In the genomic region with DNA sequence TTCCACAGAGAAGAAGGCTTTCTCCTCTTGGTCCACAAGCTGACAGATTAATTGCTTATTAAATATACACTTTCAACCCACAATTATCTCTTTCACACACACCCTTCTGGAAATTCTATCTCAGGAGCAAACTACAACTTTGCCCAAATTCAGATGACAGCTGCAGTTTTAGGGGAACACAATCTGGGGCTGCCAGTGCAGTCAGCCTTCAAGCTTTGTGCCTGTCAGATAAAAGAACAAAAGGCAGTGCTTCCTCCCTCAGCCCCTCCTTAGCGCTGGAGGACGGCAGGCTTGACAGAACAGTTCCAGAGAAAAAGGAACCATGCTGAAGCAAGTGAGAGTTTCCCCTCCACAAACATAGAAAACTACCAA, we compare ENCODE assay signal across 8 cellular contexts.
DNase-seq lines count a peak whose midpoint lies in the region; ATAC-seq and TF ChIP-seq lines count a peak whose summit lies in the region.

No MANE protein-coding gene starts in this region.

- no peaks in the 10 kb centered on the region for H3K27me3 Mint-ChIP-seq in mesothelial cell of epicardium (ENCODE audit: low read depth)
- no peaks in the 10 kb centered on the region for H3K27me3 Mint-ChIP-seq in natural killer cell treated with Interleukin-12 subunit alpha and Interleukin-12 subunit beta and Interleukin-15 and Interleukin-18, amount 100 ng/mL, for 72 hours

- H3K9me3 ChIP-seq in BLaER1 = no peaks in the 10 kb centered on the region

- H3K4me2 ChIP-seq in BLaER1 = peak overlapping the region; percentile 74

- no peak for TF ChIP-seq CTCF in mesothelial cell of epicardium (IDR thresholded peaks at IDR 0.05; ENCODE audit: unreplicated experiment)

- in situ Hi-C loops in G401 (cut with HindIII; ENCODE audit: low sequenced_read_pairs) = no loop called here

- H3K4me1 ChIP-seq in BLaER1 = peaks cover 23% of the 10 kb centered on the region

- no peaks in the 10 kb centered on the region for H3K36me3 ChIP-seq in BLaER1

- no peaks in the 10 kb centered on the region for H3K9me3 Mint-ChIP-seq in mesothelial cell of epicardium
- no peaks in the 10 kb centered on the region for H3K9me3 Mint-ChIP-seq in natural killer cell treated with Interleukin-12 subunit alpha and Interleukin-12 subunit beta and Interleukin-15 and Interleukin-18, amount 100 ng/mL, for 72 hours

- peak overlapping the region; percentile 66 for H3K4me3 Mint-ChIP-seq in mesothelial cell of epicardium
- no peak overlapping the region for H3K4me3 Mint-ChIP-seq in natural killer cell treated with Interleukin-12 subunit alpha and Interleukin-12 subunit beta and Interleukin-15 and Interleukin-18, amount 100 ng/mL, for 72 hours

- peaks cover 30% of the 10 kb centered on the region for H3K4me1 Mint-ChIP-seq in mesothelial cell of epicardium
- H3K4me1 Mint-ChIP-seq in natural killer cell treated with Interleukin-12 subunit alpha and Interleukin-12 subunit beta and Interleukin-15 and Interleukin-18, amount 100 ng/mL, for 72 hours (ENCODE audit: low read depth in 2 of 2) = peaks cover 0 to 11% of the 10 kb centered on the region in 2 donors

- peaks cover 38% of the 10 kb centered on the region for H4K20me1 ChIP-seq in BLaER1

- DNase-seq in MV-4-11 (lab: John Stamatoyannopoulos, UW) = peak; percentile 35
- DNase-seq in mesothelial cell of epicardium (ENCODE audit: low spot score in 2 of 2, unreplicated experiment in 2 of 2) = no peak
- no peak for DNase-seq in T1000 (lab: John Stamatoyannopoulos, UW)
- DNase-seq in natural killer cell treated with Interleukin-12 subunit alpha and Interleukin-12 subunit beta and Interleukin-15 and Interleukin-18, amount 100 ng/mL, for 72 hours (ENCODE audit: low spot score) = no peak
- DNase-seq in HuH-7 (ENCODE audit: low spot score) = no peak
- DNase-seq in G401 (ENCODE audit: low spot score) = no peak

- no peak overlapping the region for H3K4me3 ChIP-seq in BLaER1

- H3K27ac ChIP-seq in BLaER1 = no peak overlapping the region
- peak overlapping the region; percentile 20 for H3K27ac ChIP-seq in cingulate gyrus (ENCODE audit: low read depth, low read length)

- no peaks in the 10 kb centered on the region for H3K36me3 Mint-ChIP-seq in mesothelial cell of epicardium
- H3K36me3 Mint-ChIP-seq in natural killer cell treated with Interleukin-12 subunit alpha and Interleukin-12 subunit beta and Interleukin-15 and Interleukin-18, amount 100 ng/mL, for 72 hours = no peaks in the 10 kb centered on the region

- ATAC-seq in natural killer cell treated with Interleukin-12 subunit alpha and Interleukin-12 subunit beta and Interleukin-15 and Interleukin-18, amount 100 ng/mL, for 72 hours = no peak

- H3K9ac ChIP-seq in BLaER1 = no peak overlapping the region

- no peaks in the 10 kb centered on the region for H3K27me3 ChIP-seq in BLaER1

- H3K27ac Mint-ChIP-seq in mesothelial cell of epicardium = peak overlapping the region; percentile 98
- no peak overlapping the region for H3K27ac Mint-ChIP-seq in natural killer cell treated with Interleukin-12 subunit alpha and Interleukin-12 subunit beta and Interleukin-15 and Interleukin-18, amount 100 ng/mL, for 72 hours
